In genomic region chr5:68285075-68285827, GRCh38 we compare ENCODE assay signal across 9 cellular contexts.
DNase-seq lines count a peak whose midpoint lies in the region; ATAC-seq and TF ChIP-seq lines count a peak whose summit lies in the region.
"Had no signal": no experiment of that assay in that cellular context is flagged by ENCODE, and none has a peak within 500 bp of the region (broad histone marks: within the 10 kb centered on the region; RNA-seq: fewer than 3 reads in every experiment).

No MANE protein-coding gene starts in this region.

- peaks cover 32 to 93% (median 34%) of the 10 kb centered on the region in 3 donors for H3K4me1 ChIP-seq in gastroesophageal sphincter
- peaks cover 37 to 72% (median 60%) of the 10 kb centered on the region in 4 donors for H3K4me1 ChIP-seq in transverse colon

- no peak for DNase-seq in activated naive CD4-positive, alpha-beta T cell treated with anti-CD3 and anti-CD28 coated beads, Interleukin-2, amount 10 ng/mL, durations not matched to agents 7 days and 5 days
- no peak for DNase-seq in activated naive CD4-positive, alpha-beta T cell treated with Interleukin-2 at 50 U/mL for 16 hours
- DNase-seq in transverse colon, result no peak
- no peak for DNase-seq in stimulated activated naive CD4-positive, alpha-beta T cell treated with Interleukin-2 at 50 U/mL for 16 hours (lab: John Stamatoyannopoulos, UW)
- DNase-seq in islet precursor cell, result no peak

- no peaks in the 10 kb centered on the region for H3K9me3 Mint-ChIP-seq in activated naive CD4-positive, alpha-beta T cell treated with anti-CD3 and anti-CD28 coated beads, Interleukin-2, amount 10 ng/mL, durations not matched to agents 7 days and 5 days

- H3K9me3 ChIP-seq in gastroesophageal sphincter (no peaks in the 10 kb centered on the region), transverse colon (no peaks in the 10 kb centered on the region)

- peaks cover 11 to 52% of the 10 kb centered on the region in 2 donors for H3K36me3 ChIP-seq in gastroesophageal sphincter
- H3K36me3 ChIP-seq in transverse colon, result peaks cover 0 to 19% (median 12%) of the 10 kb centered on the region in 4 donors

- H3K27ac ChIP-seq in gastroesophageal sphincter (peak overlapping the region; percentile 35 to 86 (median 66)), transverse colon (peak overlapping the region; percentile 84 to 93 (median 90))
- H3K27ac ChIP-seq: C4-2B had no signal

- TF ChIP-seq POLR2A in gastroesophageal sphincter (IDR thresholded peaks at IDR 0.05), result no peak
- no peak for TF ChIP-seq POLR2A in transverse colon (IDR thresholded peaks at IDR 0.05)

- H3K4me3 ChIP-seq in gastroesophageal sphincter, result no peak overlapping the region
- H3K4me3 ChIP-seq in transverse colon, result no peak overlapping the region

- WGBS in gastroesophageal sphincter (ENCODE audit: low coverage in 1 of 2), 2 donors, result 40 to 63% methylated on average over 3 of the region's 3 CpGs
- WGBS in transverse colon (ENCODE audit: low coverage in 1 of 2), 2 donors, result 32 to 75% methylated on average over 3 of the region's 3 CpGs

- CTCF ChIA-PET in activated naive CD4-positive, alpha-beta T cell treated with anti-CD3 and anti-CD28 coated beads, Interleukin-2, amount 10 ng/mL, durations not matched to agents 7 days and 5 days (lab: Charles Lee), result interaction anchor here (1.1 to 3.3 kb wide), 4 partner anchors 14 to 177 kb away, joined by 3 to 87 read pairs (median 8); no protein-coding TSS in a partner anchor

- peak overlapping the region; percentile 26 for H3K4me3 Mint-ChIP-seq in activated naive CD4-positive, alpha-beta T cell treated with anti-CD3 and anti-CD28 coated beads, Interleukin-2, amount 10 ng/mL, durations not matched to agents 7 days and 5 days

- TF ChIP-seq CTCF in gastroesophageal sphincter (IDR thresholded peaks at IDR 0.05), result no peak
- no peak for TF ChIP-seq CTCF in transverse colon (IDR thresholded peaks at IDR 0.05)

- peaks cover 65% of the 10 kb centered on the region for H3K36me3 Mint-ChIP-seq in activated naive CD4-positive, alpha-beta T cell treated with anti-CD3 and anti-CD28 coated beads, Interleukin-2, amount 10 ng/mL, durations not matched to agents 7 days and 5 days

- TF ChIP-seq EP300 in gastroesophageal sphincter (IDR thresholded peaks at IDR 0.05) (no peak), transverse colon (IDR thresholded peaks at IDR 0.05; ENCODE audit: low read depth) (no peak)

- intact Hi-C loops in transverse colon (cut with DNase I; ENCODE audit: low total_unique reads), result no loop called here

- ATAC-seq in HG03378 (IDR thresholded peaks at IDR 0.05; ENCODE audit: unreplicated experiment) (peak; percentile 29), gastroesophageal sphincter (no peak), HG02884 (IDR thresholded peaks at IDR 0.05; ENCODE audit: unreplicated experiment) (no peak)

- in situ Hi-C loops in transverse colon (cut with MboI; ENCODE audit: low pct_ligation_motif_present in 1 of 4, low pct_unique_long_range_greater_than_20kb in 1 of 4, low sequenced_read_pairs in 3 of 4), result loop anchor here (5.0 to 25.0 kb wide), 4 partner anchors 172 to 677 kb away; no protein-coding TSS in a partner anchor

- no peaks in the 10 kb centered on the region for H3K27me3 ChIP-seq in gastroesophageal sphincter
- H3K27me3 ChIP-seq in transverse colon, result no peaks in the 10 kb centered on the region

- peak overlapping the region; percentile 87 for H3K27ac Mint-ChIP-seq in activated naive CD4-positive, alpha-beta T cell treated with anti-CD3 and anti-CD28 coated beads, Interleukin-2, amount 10 ng/mL, durations not matched to agents 7 days and 5 days

- H3K27me3 Mint-ChIP-seq in activated naive CD4-positive, alpha-beta T cell treated with anti-CD3 and anti-CD28 coated beads, Interleukin-2, amount 10 ng/mL, durations not matched to agents 7 days and 5 days, result no peaks in the 10 kb centered on the region

- peaks cover 92% of the 10 kb centered on the region for H3K4me1 Mint-ChIP-seq in activated naive CD4-positive, alpha-beta T cell treated with anti-CD3 and anti-CD28 coated beads, Interleukin-2, amount 10 ng/mL, durations not matched to agents 7 days and 5 days
